13 cellular contexts compared by ENCODE assay signal in genomic region chr6:53928641-53929339, GRCh38.
DNase-seq lines count a peak whose midpoint lies in the region; ATAC-seq and TF ChIP-seq lines count a peak whose summit lies in the region.
"Had no signal": no experiment of that assay in that cellular context is flagged by ENCODE, and none has a peak within 500 bp of the region (broad histone marks: within the 10 kb centered on the region; RNA-seq: fewer than 3 reads in every experiment).

No MANE protein-coding gene starts in this region.

- peak; percentile 33 to 76 (median 58) for ATAC-seq in heart left ventricle
- no peak for ATAC-seq in right cardiac atrium
- ATAC-seq in PC-3, result peak; percentile 65

- CTCF ChIA-PET in PC-3 (lab: Charles Lee), result interaction anchor here (0.7 to 0.9 kb wide), 3 partner anchors 27 to 203 kb away, joined by 3 to 4 read pairs (median 4); no protein-coding TSS in a partner anchor

- no peaks in the 10 kb centered on the region for H3K9me3 ChIP-seq in heart left ventricle
- H3K9me3 ChIP-seq in right cardiac atrium (ENCODE audit: control insufficient read depth, low read length), result no peaks in the 10 kb centered on the region
- no peaks in the 10 kb centered on the region for H3K9me3 ChIP-seq in PC-3 (ENCODE audit: low read length)
- H3K9me3 ChIP-seq in uterus, result no peaks in the 10 kb centered on the region
- H3K9me3 ChIP-seq in adrenal gland (replicated peaks in 1 of 3), result no peaks in the 10 kb centered on the region
- H3K9me3 ChIP-seq: MG63 had no signal

- no peak overlapping the region for H3K9ac ChIP-seq in PC-3 (ENCODE audit: low read length)

- H3K27ac ChIP-seq in heart left ventricle (peak overlapping the region in 10 of 12 donors; percentile 7 to 84 (median 50)), right cardiac atrium (ENCODE audit: low read length) (no peak overlapping the region), PC-3 (ENCODE audit: low read length) (peak overlapping the region; percentile 15; the same call in 1 of the 2 replicates), uterus (no peak overlapping the region), adrenal gland (no peak overlapping the region)

- H3K36me3 Mint-ChIP-seq in type B pancreatic cell, result peaks cover 7% of the 10 kb centered on the region

- H3K4me1 ChIP-seq in heart left ventricle, result peaks cover 0 to 35% (median 16%) of the 10 kb centered on the region in 12 donors
- peaks cover 2% of the 10 kb centered on the region for H3K4me1 ChIP-seq in right cardiac atrium (ENCODE audit: control insufficient read depth, insufficient read depth, low read length)
- peaks cover 38% of the 10 kb centered on the region for H3K4me1 ChIP-seq in PC-3 (ENCODE audit: insufficient read depth, low read length)
- H3K4me1 ChIP-seq in uterus, result no peaks in the 10 kb centered on the region
- no peaks in the 10 kb centered on the region for H3K4me1 ChIP-seq in adrenal gland (replicated peaks in 1 of 2)

- TF ChIP-seq CTCF in heart left ventricle (IDR thresholded peaks at IDR 0.05) (no peak), PC-3 (conservative IDR thresholded peaks at IDR 0.05; ENCODE audit: low read depth, low read length) (no peak), type B pancreatic cell (conservative IDR thresholded peaks at IDR 0.05) (no peak), uterus (IDR thresholded peaks at IDR 0.05) (no peak), adrenal gland (IDR thresholded peaks at IDR 0.05) (no peak)

- no peak overlapping the region for H3K4me3 ChIP-seq in heart left ventricle
- no peak overlapping the region for H3K4me3 ChIP-seq in right cardiac atrium (ENCODE audit: low read length)
- H3K4me3 ChIP-seq in PC-3 (ENCODE audit: low read length), result no peak overlapping the region
- H3K4me3 ChIP-seq in uterus, result no peak overlapping the region
- H3K4me3 ChIP-seq in adrenal gland, result no peak overlapping the region
- H3K4me3 ChIP-seq: MG63 had no signal

- TF ChIP-seq POLR2A in heart left ventricle (IDR thresholded peaks at IDR 0.05), result no peak
- no peak for TF ChIP-seq POLR2A in uterus (IDR thresholded peaks at IDR 0.05)
- TF ChIP-seq POLR2A in adrenal gland (IDR thresholded peaks at IDR 0.05), result no peak

- no peak for DNase-seq in heart left ventricle
- no peak for DNase-seq in right cardiac atrium
- peak; percentile 63 for DNase-seq in PC-3
- peak; percentile 51 for DNase-seq in glomerular endothelial cell (ENCODE audit: extremely low read depth, low read depth, low spot score)
- DNase-seq in type B pancreatic cell (ENCODE audit: extremely low spot score, unreplicated experiment), result no peak
- no peak for DNase-seq in amygdala (lab: John Stamatoyannopoulos, UW)
- DNase-seq in uterus, result no peak
- DNase-seq in adrenal gland, result no peak
- DNase-seq: activated CD8-positive, alpha-beta memory T cell treated with anti-CD3 and anti-CD28 coated beads for 24 hours; activated naive CD4-positive, alpha-beta T cell treated with Interleukin-2 at 50 U/mL for 16 hours; MG63; SHP77 had no signal

- H3F3A ChIP-seq in PC-3 (ENCODE audit: low read length, unreplicated experiment), result no peaks in the 10 kb centered on the region

- no peaks in the 10 kb centered on the region for H3K9me2 ChIP-seq in PC-3 (replicated peaks; ENCODE audit: low read length)

- BruUV-seq in PC-3 (replicated peaks; lab: Mats Ljungman, UMichigan), result no TSS peak

- H3K27ac Mint-ChIP-seq in type B pancreatic cell, result peak overlapping the region; percentile 65

- intact Hi-C loops in heart left ventricle (cut with DNase I) (loop anchor here in 2 of 10 donors (10.0 kb wide), 1 partner anchor 134 kb away; the partner anchor contains the start of gene LRRC1 (in 2 of the 2)), right cardiac atrium (cut with DNase I) (no loop called here), PC-3 (cut with micrococcal nuclease) (loop anchor here (5.0 to 10.0 kb wide), 2 partner anchors 111 to 134 kb away; partner anchors contain the start of gene LRRC1), uterus (cut with DNase I; ENCODE audit: low total_unique reads) (no loop called here), adrenal gland (cut with DNase I) (no loop called here)

- peaks cover 25% of the 10 kb centered on the region for H3K4me1 Mint-ChIP-seq in type B pancreatic cell (ENCODE audit: unreplicated experiment)
- H3K4me1 Mint-ChIP-seq: central memory CD8-positive, alpha-beta T cell had no signal

- H3K4me2 ChIP-seq in PC-3 (ENCODE audit: low read length), result peak overlapping the region; percentile 40

- no peaks in the 10 kb centered on the region for H3K36me3 ChIP-seq in heart left ventricle
- H3K36me3 ChIP-seq in PC-3 (ENCODE audit: low read depth, low read length), result no peaks in the 10 kb centered on the region
- no peaks in the 10 kb centered on the region for H3K36me3 ChIP-seq in uterus
- H3K36me3 ChIP-seq in adrenal gland (replicated peaks in 1 of 2), result no peaks in the 10 kb centered on the region
- H3K36me3 ChIP-seq: MG63 had no signal

- H3K9me3 Mint-ChIP-seq in type B pancreatic cell, result peaks cover 6% of the 10 kb centered on the region
- H3K9me3 Mint-ChIP-seq: central memory CD8-positive, alpha-beta T cell had no signal

- H3K27me3 ChIP-seq in heart left ventricle (no peaks in the 10 kb centered on the region), right cardiac atrium (ENCODE audit: control insufficient read depth, insufficient read depth) (no peaks in the 10 kb centered on the region), PC-3 (ENCODE audit: low read length) (no peaks in the 10 kb centered on the region), uterus (no peaks in the 10 kb centered on the region), adrenal gland (no peaks in the 10 kb centered on the region)
- H3K27me3 ChIP-seq: MG63 had no signal

- no peak overlapping the region for H2AFZ ChIP-seq in PC-3 (ENCODE audit: low read length)

- POLR2A ChIA-PET in PC-3 (lab: Charles Lee; ENCODE audit: unreplicated experiment), result interaction anchor here (0.6 kb wide), 1 partner anchor 132 kb away, joined by 3 read pairs; no protein-coding TSS in a partner anchor

- 3 to 16% (median 15%) methylated on average over 1 of the region's 1 CpG for WGBS in heart left ventricle, 4 donors
- 15% methylated on average over 1 of the region's 1 CpG for WGBS in right cardiac atrium
- WGBS in adrenal gland, 4 donors, result 38 to 51% (median 45%) methylated on average over 1 of the region's 1 CpG

- H3K79me2 ChIP-seq in PC-3 (ENCODE audit: low read length), result no peaks in the 10 kb centered on the region

- H4K20me1 ChIP-seq in PC-3 (ENCODE audit: low read length), result no peaks in the 10 kb centered on the region

- peak overlapping the region; percentile 0 for H3K4me3 Mint-ChIP-seq in type B pancreatic cell
- H3K4me3 Mint-ChIP-seq: central memory CD8-positive, alpha-beta T cell had no signal

- peaks cover 3% of the 10 kb centered on the region for H3K27me3 Mint-ChIP-seq in type B pancreatic cell
- H3K27me3 Mint-ChIP-seq: central memory CD8-positive, alpha-beta T cell had no signal

Comparison
In these comparisons a context has a peak if more than half of its experiments do, and no peak if none do; other contexts are left out.
1. ATAC-seq: peak in heart left ventricle (4 of 4) and PC-3 (single experiment); none in right cardiac atrium (0 of 2).
2. H3K27ac ChIP-seq: peak in heart left ventricle (10 of 12) and PC-3 (single experiment); none in right cardiac atrium (single experiment), uterus (0 of 2) and adrenal gland (0 of 5).
3. DNase-seq: peak in PC-3 (single experiment) and glomerular endothelial cell (single experiment); none in heart left ventricle (0 of 5), right cardiac atrium (0 of 3), type B pancreatic cell (single experiment), amygdala (0 of 56), uterus (0 of 2) and adrenal gland (0 of 7).